ENCODE assay signal across 8 cellular contexts in genomic region chr17:18181358-18181757, GRCh38. TPM values are rescaled to one million over a fixed set of nuclear protein-coding genes. Genes with fewer than 3 reads are reported as not detected.
DNase-seq lines count a peak whose midpoint lies in the region; ATAC-seq and TF ChIP-seq lines count a peak whose summit lies in the region.

No MANE protein-coding gene starts in this region.

- no TSS peak for BruUV-seq in IMR-90 (replicated peaks; lab: Mats Ljungman, UMichigan)

- H3K14ac ChIP-seq in IMR-90 (replicated peaks; ENCODE audit: low read depth, low read length) = no peak overlapping the region

- POLR2A ChIA-PET in IMR-90 (lab: Charles Lee; ENCODE audit: unreplicated experiment) = no interaction called here

- H2BK5ac ChIP-seq in IMR-90 (ENCODE audit: low read depth, low read length, poor library complexity, severe bottlenecking) = no peak overlapping the region

- H3K4me3 ChIP-seq in IMR-90 (ENCODE audit: insufficient read depth, low read depth, low read length) (no peak overlapping the region), fibroblast of pulmonary artery (replicated peaks; ENCODE audit: low read depth, low read length) (no peak overlapping the region)

- H3K9me1 ChIP-seq in IMR-90 (ENCODE audit: insufficient read depth, low read length) = peaks cover 23% of the 10 kb centered on the region

- H3K9ac ChIP-seq in IMR-90 (ENCODE audit: low read depth, low read length) = no peak overlapping the region

- no peaks in the 10 kb centered on the region for H3K9me3 ChIP-seq in IMR-90 (ENCODE audit: control insufficient read depth, insufficient read depth, low read length)

- in situ Hi-C loops in IMR-90 (cut with MboI; ENCODE audit: low sequenced_read_pairs) = no loop called here

- H2AK9ac ChIP-seq in IMR-90 (replicated peaks; ENCODE audit: low read depth, low read length, poor library complexity) = no peak overlapping the region

- H3K18ac ChIP-seq in IMR-90 (ENCODE audit: low read depth, low read length) = no peak overlapping the region

- no peak overlapping the region for H3K4me2 ChIP-seq in IMR-90 (ENCODE audit: low read depth, low read length)

- peaks cover 17% of the 10 kb centered on the region for H3K4me1 ChIP-seq in IMR-90 (ENCODE audit: control insufficient read depth, insufficient read depth, low read length)

- no peak for TF ChIP-seq RAD21 in IMR-90 (IDR thresholded peaks at IDR 0.05; ENCODE audit: low read length)

- peaks cover 21% of the 10 kb centered on the region for H3K36me3 Mint-ChIP-seq in activated CD8-positive, alpha-beta memory T cell treated with anti-CD3 and anti-CD28 coated beads, Interleukin-2, amount 10 ng/mL, durations not matched to agents 7 days and 5 days

- no peak overlapping the region for H3K56ac ChIP-seq in IMR-90 (ENCODE audit: extremely low read depth, insufficient read depth, low read length)

- peak overlapping the region; percentile 56 for H2AK5ac ChIP-seq in IMR-90 (ENCODE audit: low read depth, low read length)

- no peak overlapping the region for H2BK20ac ChIP-seq in IMR-90 (ENCODE audit: low read depth, low read length)

- H4K20me1 ChIP-seq in IMR-90 (ENCODE audit: insufficient read depth, low read length) = peaks cover 23% of the 10 kb centered on the region

- H3K4ac ChIP-seq in IMR-90 (ENCODE audit: low read depth, low read length) = no peak overlapping the region

- CTCF ChIA-PET in IMR-90 (lab: Yijun Ruan, JAX) = no interaction called here
- CTCF ChIA-PET in activated CD8-positive, alpha-beta memory T cell treated with anti-CD3 and anti-CD28 coated beads, Interleukin-2, amount 10 ng/mL, durations not matched to agents 7 days and 5 days (lab: Charles Lee) = interaction anchor here (1.0 kb wide), 1 partner anchor 23 kb away, joined by 3 read pairs; no protein-coding TSS in a partner anchor

- no peaks in the 10 kb centered on the region for H3K27me3 ChIP-seq in IMR-90 (ENCODE audit: control insufficient read depth, insufficient read depth, low read length)

- H4K91ac ChIP-seq in IMR-90 (ENCODE audit: insufficient read depth, low read depth, low read length) = no peak overlapping the region

- ATAC-seq in IMR-90 (ENCODE audit: low read depth) (no peak), HG02610 (IDR thresholded peaks at IDR 0.05; ENCODE audit: unreplicated experiment) (no peak)
- ATAC-seq in activated CD8-positive, alpha-beta memory T cell treated with anti-CD3 and anti-CD28 coated beads, Interleukin-2, amount 10 ng/mL, durations not matched to agents 7 days and 5 days = no peak

- peak overlapping the region; percentile 24; the same call in 1 of the 2 replicates for H4K5ac ChIP-seq in IMR-90 (ENCODE audit: low read depth, low read length)

- H3K4me3 Mint-ChIP-seq in activated CD8-positive, alpha-beta memory T cell treated with anti-CD3 and anti-CD28 coated beads, Interleukin-2, amount 10 ng/mL, durations not matched to agents 7 days and 5 days = peak overlapping the region; percentile 90

- intact Hi-C loops in IMR-90 (cut with micrococcal nuclease) = loop anchor here (5.0 kb wide), 1 partner anchor 84 kb away; no protein-coding TSS in a partner anchor

- no peaks in the 10 kb centered on the region for H3K27me3 Mint-ChIP-seq in activated CD8-positive, alpha-beta memory T cell treated with anti-CD3 and anti-CD28 coated beads, Interleukin-2, amount 10 ng/mL, durations not matched to agents 7 days and 5 days

- no peak for TF ChIP-seq CTCF in IMR-90 (conservative IDR thresholded peaks at IDR 0.05; ENCODE audit: low read depth, low read length)
- TF ChIP-seq CTCF in fibroblast of pulmonary artery (IDR thresholded peaks at IDR 0.05; ENCODE audit: low read length, missing control alignments) = no peak

- peak overlapping the region; percentile 97 for H3K27ac Mint-ChIP-seq in activated CD8-positive, alpha-beta memory T cell treated with anti-CD3 and anti-CD28 coated beads, Interleukin-2, amount 10 ng/mL, durations not matched to agents 7 days and 5 days

- peaks cover 25% of the 10 kb centered on the region for H3K4me1 Mint-ChIP-seq in activated CD8-positive, alpha-beta memory T cell treated with anti-CD3 and anti-CD28 coated beads, Interleukin-2, amount 10 ng/mL, durations not matched to agents 7 days and 5 days

- no peak overlapping the region for H2AFZ ChIP-seq in IMR-90 (replicated peaks; ENCODE audit: low read length, poor library complexity)

- dilution Hi-C loops in IMR-90 (cut with HindIII; ENCODE audit: low sequenced_read_pairs, unreplicated experiment) = no loop called here

- TF ChIP-seq POLR2A in IMR-90 (IDR thresholded peaks at IDR 0.05; ENCODE audit: low read depth, low read length) = no peak

- H3K23ac ChIP-seq in IMR-90 (ENCODE audit: low read depth, low read length) = no peak overlapping the region

- peak overlapping the region; percentile 59 to 99; a peak in 2 of 4 replicates for H4K8ac ChIP-seq in IMR-90 (ENCODE audit: low read depth in 2 of 2, low read length in 2 of 2)

- no CpG with 5 or more reads among the region's 5 CpGs for WGBS in IMR-90 (ENCODE audit: extremely low coverage in 2 of 2, insufficient read length in 1 of 2), 2 experiments

- H3K27ac ChIP-seq in IMR-90 (ENCODE audit: insufficient read depth, low read length) = no peak overlapping the region

- peaks cover 3% of the 10 kb centered on the region; the same call in 1 of the 2 replicates for H3K36me3 ChIP-seq in IMR-90 (ENCODE audit: control insufficient read depth, insufficient read depth, low read length)

- no peak overlapping the region for H2BK120ac ChIP-seq in IMR-90 (ENCODE audit: low read depth, low read length)

- H3K79me1 ChIP-seq in IMR-90 (ENCODE audit: low read depth in 1 of 2, low read length in 2 of 2) = peaks cover 7 to 26% of the 10 kb centered on the region in 2 experiments; a peak in 3 of 4 replicates

- DNase-seq in IMR-90 = peak; percentile 29
- no peak for DNase-seq in activated CD8-positive, alpha-beta memory T cell treated with anti-CD3 and anti-CD28 coated beads, Interleukin-2, amount 10 ng/mL, durations not matched to agents 7 days and 5 days
- DNase-seq in fibroblast of pulmonary artery (ENCODE audit: low read depth) = peak; percentile 43
- DNase-seq in stimulated activated CD4-positive, alpha-beta T cell treated with anti-CD3 and anti-CD28 coated beads, Interleukin-4, amount 100 ng/mL, for 1 hour = peak; percentile 40
- DNase-seq in putamen (ENCODE audit: low spot score) = no peak
- no peak for DNase-seq in amniotic stem cell (lab: John Stamatoyannopoulos, UW)
- DNase-seq in SKM-1 (lab: John Stamatoyannopoulos, UW; ENCODE audit: unreplicated experiment) = no peak

- no peak overlapping the region for H2BK15ac ChIP-seq in IMR-90 (ENCODE audit: low read depth, low read length)

- H3K9me3 Mint-ChIP-seq in activated CD8-positive, alpha-beta memory T cell treated with anti-CD3 and anti-CD28 coated beads, Interleukin-2, amount 10 ng/mL, durations not matched to agents 7 days and 5 days (ENCODE audit: low read depth) = no peaks in the 10 kb centered on the region

TF ChIP-seq in IMR-90, 13 proteins besides CTCF, POLR2A, EP300 and RAD21:
- TF ChIP-seq FOS (IDR thresholded peaks at IDR 0.05; ENCODE audit: low read depth, low read length) (no peak), MXI1 (IDR thresholded peaks at IDR 0.05; ENCODE audit: borderline replicate concordance, low read depth, low read length) (no peak), NFE2L2 (IDR thresholded peaks at IDR 0.05; ENCODE audit: low read depth, low read length) (no peak), USF2 (IDR thresholded peaks at IDR 0.05; ENCODE audit: low read depth, low read length) (no peak), SMC3 (IDR thresholded peaks at IDR 0.05; ENCODE audit: low read depth, low read length) (no peak), ELK1 (IDR thresholded peaks at IDR 0.05; ENCODE audit: borderline replicate concordance, low read depth, low read length) (no peak), MAZ (IDR thresholded peaks at IDR 0.05; ENCODE audit: borderline replicate concordance, low read depth, low read length) (no peak), RCOR1 (IDR thresholded peaks at IDR 0.05; ENCODE audit: insufficient replicate concordance, low read length) (no peak), MAFK (IDR thresholded peaks at IDR 0.05; ENCODE audit: low read depth, low read length) (no peak), CEBPB (IDR thresholded peaks at IDR 0.05; ENCODE audit: low read depth, low read length) (no peak), RFX5 (IDR thresholded peaks at IDR 0.05; ENCODE audit: low read depth, low read length) (no peak), BHLHE40 (IDR thresholded peaks at IDR 0.05; ENCODE audit: low read depth, low read length) (no peak), CHD1 (IDR thresholded peaks at IDR 0.05; ENCODE audit: low read depth, low read length) (no peak)

RNA-seq across cellular contexts. Expression of gene ALKBH5, which starts 2.3 kb away (rescaled TPM):
- 79.6 and 86.1 TPM in 2 replicates for total RNA-seq in IMR-90 (2012; rRNA removed)
- polyA plus RNA-seq in IMR-90 (2012; rRNA removed) = 54.6 and 57.6 TPM in 2 replicates
- polyA plus RNA-seq in IMR-90 (2012; cell fraction: cytosol; rRNA removed) = 48.0 and 70.0 TPM in 2 replicates
- polyA plus RNA-seq in IMR-90 (2012; cell fraction: nucleus; rRNA removed; ENCODE audit: low replicate concordance) = 28.3 and 30.6 TPM in 2 replicates
- 100 to 1,000 TPM; 111 to 126 TPM for total RNA-seq in activated CD8-positive, alpha-beta memory T cell treated with anti-CD3 and anti-CD28 coated beads, Interleukin-2, amount 10 ng/mL, durations not matched to agents 7 days and 5 days

RNA-seq across cellular contexts. Expression of gene LLGL1, which starts 44.1 kb away (rescaled TPM):
- total RNA-seq in IMR-90 (2012; rRNA removed) = 34.2 and 40.1 TPM in 2 replicates
- polyA plus RNA-seq in IMR-90 (2012; rRNA removed) = 52.9 and 57.9 TPM in 2 replicates
- 29.8 and 72.4 TPM in 2 replicates for polyA plus RNA-seq in IMR-90 (2012; cell fraction: cytosol; rRNA removed)
- polyA plus RNA-seq in IMR-90 (2012; cell fraction: nucleus; rRNA removed; ENCODE audit: low replicate concordance) = 53.9 and 145 TPM in 2 replicates
- total RNA-seq in activated CD8-positive, alpha-beta memory T cell treated with anti-CD3 and anti-CD28 coated beads, Interleukin-2, amount 10 ng/mL, durations not matched to agents 7 days and 5 days = 10 to 100 TPM; 23.8 to 24.8 TPM

Comparison
In these comparisons a context has a peak if more than half of its experiments do, and no peak if none do; other contexts are left out.
1. DNase-seq: peak in IMR-90 (single experiment), fibroblast of pulmonary artery (single experiment) and stimulated activated CD4-positive, alpha-beta T cell treated with anti-CD3 and anti-CD28 coated beads, Interleukin-4, amount 100 ng/mL, for 1 hour (single experiment); none in activated CD8-positive, alpha-beta memory T cell treated with anti-CD3 and anti-CD28 coated beads, Interleukin-2, amount 10 ng/mL, durations not matched to agents 7 days and 5 days (single experiment), putamen (single experiment), amniotic stem cell (single experiment) and SKM-1 (single experiment).